ENCODE assay signal across 8 cellular contexts in the genomic region with DNA sequence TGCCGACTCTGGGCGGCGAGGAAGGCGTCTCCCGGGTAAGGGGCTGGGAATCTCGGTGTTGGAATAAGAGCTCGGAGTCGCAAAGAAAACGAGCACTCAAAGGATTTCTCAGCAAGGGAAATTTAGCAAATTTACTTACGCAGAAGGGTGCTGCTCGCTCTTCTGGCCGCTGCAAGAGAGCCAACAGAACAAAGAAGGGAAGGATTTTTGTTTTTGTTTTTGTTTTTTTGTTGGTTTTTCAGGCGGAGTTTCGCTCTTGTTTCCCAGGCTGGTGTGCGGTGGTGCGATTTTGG. TPM values are rescaled to one million over a fixed set of nuclear protein-coding genes. Genes with fewer than 3 reads are reported as not detected.
DNase-seq lines count a peak whose midpoint lies in the region; ATAC-seq and TF ChIP-seq lines count a peak whose summit lies in the region.

No MANE protein-coding gene starts in this region.

- peaks cover 17% of the 10 kb centered on the region for H3K9me3 Mint-ChIP-seq in nephron progenitor cell

- H3K9me3 ChIP-seq in NT2/D1 (ENCODE audit: insufficient read depth, low read length): peaks cover 26% of the 10 kb centered on the region
- no peaks in the 10 kb centered on the region for H3K9me3 ChIP-seq in effector memory CD4-positive, alpha-beta T cell (ENCODE audit: control insufficient read depth, low read length)

- H3K9ac ChIP-seq in NT2/D1 (ENCODE audit: insufficient read length, low read depth): peak overlapping the region; percentile 98

- H3K4me3 Mint-ChIP-seq in nephron progenitor cell: peak overlapping the region; percentile 96

- peak overlapping the region; percentile 88 for H3K4me3 ChIP-seq in BJ (ENCODE audit: low read depth, low read length)
- peak overlapping the region; percentile 96 for H3K4me3 ChIP-seq in NT2/D1 (ENCODE audit: insufficient read length, low read depth)
- peak overlapping the region; percentile 92 for H3K4me3 ChIP-seq in effector memory CD4-positive, alpha-beta T cell (ENCODE audit: insufficient read depth, low read depth, low read length, poor library complexity, severe bottlenecking)

- H3K27ac Mint-ChIP-seq in nephron progenitor cell: peak overlapping the region; percentile 99

- no peak for TF ChIP-seq CTCF in BJ (IDR thresholded peaks at IDR 0.05; ENCODE audit: insufficient read depth, low read depth, low read length)
- TF ChIP-seq CTCF in nephron progenitor cell (IDR thresholded peaks at IDR 0.05): no peak

- H3K27me3 ChIP-seq in BJ (ENCODE audit: control insufficient read depth, insufficient read depth, low read length) (no peaks in the 10 kb centered on the region), NT2/D1 (ENCODE audit: insufficient read depth, insufficient read length) (peaks cover 3% of the 10 kb centered on the region)
- no peaks in the 10 kb centered on the region for H3K27me3 ChIP-seq in effector memory CD4-positive, alpha-beta T cell (replicated peaks; ENCODE audit: control insufficient read depth, insufficient read depth, low read length, poor library complexity, severe bottlenecking)

- peaks cover 47% of the 10 kb centered on the region for H3K36me3 Mint-ChIP-seq in nephron progenitor cell (ENCODE audit: low read depth)

- DNase-seq in BJ (ENCODE audit: low read depth): no peak
- DNase-seq in NT2/D1 (ENCODE audit: low read depth, low spot score): no peak
- no peak for DNase-seq in effector memory CD4-positive, alpha-beta T cell
- no peak for DNase-seq in nephron progenitor cell
- no peak for DNase-seq in DMS 273 treated with DMSO at 0.1 percent for 48 hours (lab: John Stamatoyannopoulos, UW)
- DNase-seq in amniotic stem cell (lab: John Stamatoyannopoulos, UW): no peak

- CTCF ChIA-PET in BJ (lab: Yijun Ruan, JAX): interaction anchor here (1.6 to 7.4 kb wide), 6 partner anchors 9 to 116 kb away, joined by 6 to 46 read pairs (median 10); no protein-coding TSS in a partner anchor

- peaks cover 49% of the 10 kb centered on the region for H3K4me1 Mint-ChIP-seq in nephron progenitor cell

- H3K36me3 ChIP-seq in BJ (ENCODE audit: control insufficient read depth, insufficient read depth, low read length) (no peaks in the 10 kb centered on the region), NT2/D1 (ENCODE audit: insufficient read depth, insufficient read length, low read length) (peaks cover 36% of the 10 kb centered on the region)
- H3K36me3 ChIP-seq in effector memory CD4-positive, alpha-beta T cell (ENCODE audit: control insufficient read depth, insufficient read depth, low read length): no peaks in the 10 kb centered on the region

- H3K4me1 ChIP-seq in NT2/D1 (ENCODE audit: insufficient read depth, insufficient read length): peaks cover 3% of the 10 kb centered on the region
- peaks cover 17% of the 10 kb centered on the region for H3K4me1 ChIP-seq in effector memory CD4-positive, alpha-beta T cell (ENCODE audit: control insufficient read depth, insufficient read depth, low read length, poor library complexity, severe bottlenecking)

- no peak for ATAC-seq in HG02870 (IDR thresholded peaks at IDR 0.05; ENCODE audit: unreplicated experiment)
- no peak for ATAC-seq in GM21526 (IDR thresholded peaks at IDR 0.05; ENCODE audit: low FRiP score, unreplicated experiment)

- POLR2A ChIA-PET in BJ (lab: Charles Lee): interaction anchor here (1.1 kb wide), 1 partner anchor 113 kb away, joined by 7 read pairs; no protein-coding TSS in a partner anchor

- peak overlapping the region; percentile 93 for H3K27ac ChIP-seq in effector memory CD4-positive, alpha-beta T cell (ENCODE audit: insufficient read depth, low read length, poor library complexity, severe bottlenecking)

- peaks cover 23% of the 10 kb centered on the region for H3K27me3 Mint-ChIP-seq in nephron progenitor cell (ENCODE audit: low read depth, poor library complexity)

RNA-seq across cellular contexts. Expression of a gene that starts 0.3 kb away (rescaled TPM):
- polyA plus RNA-seq in BJ (2011; rRNA removed): 36.0 and 47.7 TPM in 2 replicates
- 32.0 and 48.1 TPM in 2 replicates for polyA minus RNA-seq in BJ (2011; rRNA and poly(A)+ RNA removed)

RNA-seq across cellular contexts. Expression of a gene that starts 30.7 kb away (rescaled TPM):
- 0.26 and 0.49 TPM in 2 replicates for polyA plus RNA-seq in BJ (2011; rRNA removed)
- polyA minus RNA-seq in BJ (2011; rRNA and poly(A)+ RNA removed): 0.10 and 0.28 TPM in 2 replicates

RNA-seq across cellular contexts. Expression of a gene that starts 52.6 kb away (rescaled TPM):
- polyA plus RNA-seq in BJ (2011; rRNA removed): 0.16 TPM in 1 of 2 replicates, not detected in the other
- not detected in 2 replicates for polyA minus RNA-seq in BJ (2011; rRNA and poly(A)+ RNA removed)
